Comparison of ENCODE assay signal across 25 cellular contexts in genomic region chr16:68230176-68230571, GRCh38. TPM values are rescaled to one million over a fixed set of nuclear protein-coding genes. Genes with fewer than 3 reads are reported as not detected.
"Had no signal": no experiment of that assay in that cellular context is flagged by ENCODE, and none has a peak within 500 bp of the region (broad histone marks: within the 10 kb centered on the region; RNA-seq: fewer than 3 reads in every experiment).

No MANE protein-coding gene starts in this region.

- H3K9me3 Mint-ChIP-seq: activated CD4-positive, alpha-beta memory T cell treated with anti-CD3 and anti-CD28 coated beads, Interleukin-2, amount 10 ng/mL, durations not matched to agents 7 days and 5 days; activated CD4-positive, alpha-beta T cell treated with anti-CD3 and anti-CD28 coated beads, Interleukin-2, amount 10 ng/mL, durations not matched to agents 24 days and 14 days; activated naive CD8-positive, alpha-beta T cell treated with anti-CD3 and anti-CD28 coated beads for 36 hours; activated T-helper 17 cell treated with anti-CD3 and anti-CD28 coated beads, Interleukin-2, amount 50 U/mL, for 72 hours; naive B cell; stimulated activated naive B cell treated with anti-CD40 and anti-IgM and Interleukin-4, amounts not matched to agents 10 μg/mL and 1 μg/mL and 100 μg/mL, for 72 hours had no signal

- H3K9me3 ChIP-seq: heart right ventricle, lower lobe of right lung, testis had no signal

- H3K4me1 ChIP-seq: testis had no signal

- H3K27ac ChIP-seq: coronary artery, epithelial cell of prostate, heart right ventricle, lower lobe of right lung, testis had no signal

- FAIRE-seq: bronchial epithelial cell, keratinocyte had no signal

- H3K4me3 Mint-ChIP-seq: activated CD4-positive, alpha-beta memory T cell treated with anti-CD3 and anti-CD28 coated beads, Interleukin-2, amount 10 ng/mL, durations not matched to agents 7 days and 5 days; activated CD4-positive, alpha-beta T cell treated with anti-CD3 and anti-CD28 coated beads, Interleukin-2, amount 10 ng/mL, durations not matched to agents 24 days and 14 days; activated CD8-positive, alpha-beta memory T cell treated with anti-CD3 and anti-CD28 coated beads, Interleukin-2, amount 10 ng/mL, durations not matched to agents 7 days and 5 days; activated naive CD8-positive, alpha-beta T cell treated with anti-CD3 and anti-CD28 coated beads for 36 hours; activated T-helper 17 cell treated with anti-CD3 and anti-CD28 coated beads, Interleukin-2, amount 50 U/mL, for 72 hours; stimulated activated naive B cell treated with anti-CD40 and anti-IgM and Interleukin-4, amounts not matched to agents 10 μg/mL and 1 μg/mL and 100 μg/mL, for 72 hours had no signal

- ATAC-seq: activated CD8-positive, alpha-beta memory T cell treated with anti-CD3 and anti-CD28 coated beads, Interleukin-2, amount 10 ng/mL, durations not matched to agents 7 days and 5 days; activated T-helper 17 cell treated with anti-CD3 and anti-CD28 coated beads, Interleukin-2, amount 50 U/mL, for 72 hours; lower lobe of right lung; stimulated activated naive B cell treated with anti-CD40 and anti-IgM and Interleukin-4, amounts not matched to agents 10 μg/mL and 1 μg/mL and 100 μg/mL, for 72 hours had no signal

- H3K36me3 Mint-ChIP-seq: naive B cell had no signal

- H3K27ac Mint-ChIP-seq: activated naive CD8-positive, alpha-beta T cell treated with anti-CD3 and anti-CD28 coated beads for 36 hours had no signal

- DNase-seq: activated CD4-positive, alpha-beta memory T cell treated with anti-CD3 and anti-CD28 coated beads, Interleukin-2, amount 10 ng/mL, durations not matched to agents 7 days and 5 days; activated CD4-positive, alpha-beta T cell treated with anti-CD3 and anti-CD28 coated beads, Interleukin-2, amount 10 ng/mL, durations not matched to agents 24 days and 14 days; activated CD4-positive, CD25-positive, alpha-beta regulatory T cell; activated CD8-positive, alpha-beta memory T cell treated with anti-CD3 and anti-CD28 coated beads, Interleukin-2, amount 10 ng/mL, durations not matched to agents 7 days and 5 days; activated naive CD4-positive, alpha-beta T cell treated with Interleukin-2 at 50 U/mL for 16 hours; activated naive CD8-positive, alpha-beta T cell treated with anti-CD3 and anti-CD28 coated beads for 36 hours; cerebellar nuclear complex; heart right ventricle; lower lobe of right lung; mesendoderm; naive B cell; occipital lobe; posterior cingulate gyrus; stimulated activated CD4-positive, alpha-beta T cell treated with anti-CD3 and anti-CD28 coated beads, Interleukin-15, amount 100 ng/mL, for 24 hours; stimulated activated naive B cell treated with anti-CD40 and anti-IgM and Interleukin-4, amounts not matched to agents 10 μg/mL and 1 μg/mL and 100 μg/mL, for 72 hours; testis; trophoblast cell had no signal

- H3K27me3 ChIP-seq: heart right ventricle, testis had no signal

- H3K27me3 Mint-ChIP-seq: activated CD4-positive, alpha-beta T cell treated with anti-CD3 and anti-CD28 coated beads, Interleukin-2, amount 10 ng/mL, durations not matched to agents 24 days and 14 days; activated CD8-positive, alpha-beta memory T cell treated with anti-CD3 and anti-CD28 coated beads, Interleukin-2, amount 10 ng/mL, durations not matched to agents 7 days and 5 days; activated naive CD8-positive, alpha-beta T cell treated with anti-CD3 and anti-CD28 coated beads for 36 hours; activated T-helper 17 cell treated with anti-CD3 and anti-CD28 coated beads, Interleukin-2, amount 50 U/mL, for 72 hours; naive B cell; stimulated activated naive B cell treated with anti-CD40 and anti-IgM and Interleukin-4, amounts not matched to agents 10 μg/mL and 1 μg/mL and 100 μg/mL, for 72 hours had no signal

- H3K4me3 ChIP-seq: coronary artery, heart right ventricle, lower lobe of right lung, smooth muscle cell, testis had no signal

RNA-seq across cellular contexts. Expression of gene ESRP2, which starts 5.8 kb away (rescaled TPM):
- total RNA-seq: activated CD4-positive, alpha-beta memory T cell treated with anti-CD3 and anti-CD28 coated beads, Interleukin-2, amount 10 ng/mL, durations not matched to agents 7 days and 5 days; activated CD8-positive, alpha-beta memory T cell treated with anti-CD3 and anti-CD28 coated beads, Interleukin-2, amount 10 ng/mL, durations not matched to agents 7 days and 5 days; occipital lobe; T-helper 1 cell treated with Interleukin-12 subunit alpha and Interleukin-12 subunit beta and Interleukin-4 antibody, amounts not matched to agents 30 ng/mL and 1 ng/mL, for 36 hours had no signal
- polyA plus RNA-seq: neural cell had no signal
